ENCODE assay signal across 8 cellular contexts in genomic region chr1:152047607-152047953, GRCh38. TPM values are rescaled to one million over a fixed set of nuclear protein-coding genes. Genes with fewer than 3 reads are reported as not detected.
A peak's percentile ranks its signal among the peaks of the same experiment; 100 is the strongest.
DNase-seq lines count a peak whose midpoint lies in the region; ATAC-seq, FAIRE-seq and TF ChIP-seq lines count a peak whose summit lies in the region.

No MANE protein-coding gene starts in this region.

- H3K27ac ChIP-seq in pancreas, result peak overlapping the region; percentile 96 to 97 (median 97)

- no peak for DNase-seq in T-helper 2 cell treated with Interferon-gamma antibody and Interleukin-4, amounts not matched to agents 5 μg/mL and 100 μg/mL, for 36 hours (ENCODE audit: low spot score)
- DNase-seq in T-helper 2 cell (no peak), T-helper 22 cell (ENCODE audit: low read depth) (peak; percentile 42), pancreas (peak in 4 of 6 donors; percentile 57 to 86 (median 76)), dermis blood vessel endothelial cell (no peak), foreskin melanocyte (no peak)

- intact Hi-C loops in pancreas (cut with DNase I), result no loop called here

- peak overlapping the region in 2 of 4 donors; percentile 7 to 19 for H3K4me3 ChIP-seq in pancreas

- no peak for TF ChIP-seq CTCF in pancreas (IDR thresholded peaks at IDR 0.05)

- no peaks in the 10 kb centered on the region for H3K9me3 ChIP-seq in pancreas

- no peaks in the 10 kb centered on the region for H3K9me3 Mint-ChIP-seq in T-helper 2 cell treated with Interferon-gamma antibody and Interleukin-4, amounts not matched to agents 5 μg/mL and 100 μg/mL, for 36 hours

- peaks cover 46% of the 10 kb centered on the region for H3K4me1 Mint-ChIP-seq in T-helper 2 cell treated with Interferon-gamma antibody and Interleukin-4, amounts not matched to agents 5 μg/mL and 100 μg/mL, for 36 hours (ENCODE audit: low read depth)

- H3K27me3 ChIP-seq in pancreas, result no peaks in the 10 kb centered on the region

- no peaks in the 10 kb centered on the region for H3K36me3 ChIP-seq in pancreas

- ATAC-seq in esophagus mucosa (peak; percentile 59), pancreas (peak; percentile 63 to 73 (median 70)), GM21723 (IDR thresholded peaks at IDR 0.05; ENCODE audit: unreplicated experiment) (no peak)

- H3K4me3 Mint-ChIP-seq in T-helper 2 cell treated with Interferon-gamma antibody and Interleukin-4, amounts not matched to agents 5 μg/mL and 100 μg/mL, for 36 hours, result peak overlapping the region; percentile 83

- peak overlapping the region; percentile 96 for H3K27ac Mint-ChIP-seq in T-helper 2 cell treated with Interferon-gamma antibody and Interleukin-4, amounts not matched to agents 5 μg/mL and 100 μg/mL, for 36 hours

- 13 to 16% methylated on average over 5 of the region's 5 CpGs for WGBS in pancreas, 2 donors

- no peaks in the 10 kb centered on the region for H3K36me3 Mint-ChIP-seq in T-helper 2 cell treated with Interferon-gamma antibody and Interleukin-4, amounts not matched to agents 5 μg/mL and 100 μg/mL, for 36 hours (ENCODE audit: low read depth)

- H3K27me3 Mint-ChIP-seq in T-helper 2 cell treated with Interferon-gamma antibody and Interleukin-4, amounts not matched to agents 5 μg/mL and 100 μg/mL, for 36 hours (ENCODE audit: low read depth), result peaks cover 2% of the 10 kb centered on the region

- peaks cover 11 to 19% (median 18%) of the 10 kb centered on the region in 3 donors for H3K4me1 ChIP-seq in pancreas

- no peak for FAIRE-seq in pancreas (lab: Jason Lieb, UNC)

RNA-seq across cellular contexts. Expression of gene S100A11, which starts 10.8 kb away (rescaled TPM):
- total RNA-seq in esophagus mucosa, result 2,220 TPM
- 100 to 1,000 TPM in 2 of 6 donors, 10 to 100 TPM in 4; 23.6 to 291 (median 61.9) TPM for total RNA-seq in pancreas
- polyA plus RNA-seq in pancreas, result 100 to 1,000 TPM; 239 to 433 TPM
- 12.3 and 24.6 TPM in 2 replicates for total RNA-seq in dermis blood vessel endothelial cell

RNA-seq across cellular contexts. Expression of gene TCHHL1, which starts 41.3 kb away (rescaled TPM):
- total RNA-seq in esophagus mucosa, result not detected
- not detected for total RNA-seq in pancreas
- not detected for polyA plus RNA-seq in pancreas
- not detected in 2 replicates for total RNA-seq in dermis blood vessel endothelial cell

RNA-seq across cellular contexts. Expression of gene S100A10, which starts 53.9 kb away (rescaled TPM):
- 1,355 TPM for total RNA-seq in esophagus mucosa
- 100 to 1,000 TPM in 2 of 6 donors, 10 to 100 TPM in 4; 34.3 to 211 (median 74.6) TPM for total RNA-seq in pancreas
- polyA plus RNA-seq in pancreas, result 100 to 1,000 TPM; 203 to 269 TPM
- 148 and 239 TPM in 2 replicates for total RNA-seq in dermis blood vessel endothelial cell

Comparison
In these comparisons a context has a peak if more than half of its experiments do, and no peak if none do; other contexts are left out.
1. DNase-seq: peak in T-helper 22 cell (single experiment) and pancreas (4 of 6); none in T-helper 2 cell treated with Interferon-gamma antibody and Interleukin-4, amounts not matched to agents 5 μg/mL and 100 μg/mL, for 36 hours (single experiment), T-helper 2 cell (0 of 5), dermis blood vessel endothelial cell (single experiment) and foreskin melanocyte (single experiment).